1 cellular context compared by ENCODE assay signal in the genomic region with DNA sequence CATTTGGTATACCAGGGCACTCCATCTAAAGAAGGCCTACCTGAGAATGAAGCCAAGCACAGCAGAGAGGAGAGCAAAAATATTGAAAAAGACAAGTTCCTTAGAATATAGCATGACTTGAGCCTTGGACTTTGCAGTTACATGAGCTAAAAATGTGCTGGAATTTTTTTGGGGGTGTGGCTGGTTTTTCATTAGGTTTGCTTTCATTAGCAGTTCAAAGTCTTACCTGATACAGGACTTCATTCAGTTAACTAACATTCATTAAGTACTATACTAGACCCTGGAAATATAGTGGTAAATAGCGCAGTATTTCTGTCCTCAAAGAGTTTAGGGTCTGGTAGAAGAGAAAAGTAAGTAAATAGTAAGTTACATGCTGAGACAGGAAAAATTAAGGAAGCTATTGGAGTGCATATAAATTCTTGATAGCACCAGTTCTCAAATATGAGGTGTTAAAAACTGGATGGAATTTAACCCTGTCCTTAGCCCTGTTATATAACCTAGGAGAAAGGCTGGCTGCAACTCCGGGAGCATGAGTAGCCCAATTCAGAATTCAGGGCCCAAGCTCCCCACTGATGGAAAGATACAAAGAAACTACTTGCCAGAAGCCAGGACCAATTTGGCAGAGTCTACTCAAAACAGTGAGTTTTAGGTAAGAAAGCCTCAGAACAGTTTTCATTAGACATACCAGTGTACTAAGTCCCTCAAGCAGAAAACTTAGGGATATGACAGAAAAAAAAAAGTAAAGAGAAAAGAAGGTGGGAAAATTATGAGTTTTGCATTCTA.
TF ChIP-seq lines count a peak whose summit lies in the region.

No MANE protein-coding gene starts in this region.

TF ChIP-seq in HepG2, 621 proteins besides CTCF, POLR2A, EP300 and RAD21 (continued from another document):
- TF ChIP-seq, protein P1, sequence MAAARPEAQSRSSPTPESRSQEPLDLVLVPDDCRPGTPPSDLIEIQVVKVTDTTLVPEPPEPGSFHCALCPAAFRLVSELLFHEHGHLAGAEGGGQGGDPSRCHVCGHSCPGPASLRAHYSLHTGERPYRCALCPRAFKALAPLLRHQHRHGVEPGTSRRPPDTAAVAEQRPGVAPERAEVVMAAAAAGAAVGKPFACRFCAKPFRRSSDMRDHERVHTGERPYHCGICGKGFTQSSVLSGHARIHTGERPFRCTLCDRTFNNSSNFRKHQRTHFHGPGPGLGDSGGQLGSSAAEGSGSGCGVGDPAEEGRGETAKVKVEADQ (CRISPR knock-in tag; IDR thresholded peaks at IDR 0.05; ENCODE audit: borderline replicate concordance) = 0 out of 2 replicates have a peak, but pooled peaks have one; percentile 21
- TF ChIP-seq ARID5B (CRISPR knock-in tag; IDR thresholded peaks at IDR 0.05) (0 out of 2 replicates have a peak, but pooled peaks have one; percentile 38), ARID3A (IDR thresholded peaks at IDR 0.05; ENCODE audit: low read depth, low read length) (peak; percentile 15; the same call in 1 of the 2 replicates)
TF ChIP-seq in HepG2: peak in this region for 30.
